In genomic region chr9:109907400-109907799, GRCh38 we compare ENCODE assay signal across 10 cellular contexts.
DNase-seq lines count a peak whose midpoint lies in the region; ATAC-seq and TF ChIP-seq lines count a peak whose summit lies in the region.
"Had no signal": no experiment of that assay in that cellular context is flagged by ENCODE, and none has a peak within 500 bp of the region (broad histone marks: within the 10 kb centered on the region; RNA-seq: fewer than 3 reads in every experiment).

No MANE protein-coding gene starts in this region.

- H3K9me3 Mint-ChIP-seq in endothelial cell (ENCODE audit: unreplicated experiment): no peaks in the 10 kb centered on the region
- H3K9me3 Mint-ChIP-seq: naive thymus-derived CD8-positive, alpha-beta T cell had no signal

- peaks cover 3% of the 10 kb centered on the region for H3K27me3 Mint-ChIP-seq in endothelial cell (ENCODE audit: unreplicated experiment)

- H3K4me2 ChIP-seq in GM23248 (ENCODE audit: unreplicated experiment): no peak overlapping the region

- TF ChIP-seq CTCF in endothelial cell (IDR thresholded peaks at IDR 0.05; ENCODE audit: unreplicated experiment): peak; percentile 12

- peaks cover 49% of the 10 kb centered on the region for H3K4me1 ChIP-seq in GM23248 (ENCODE audit: insufficient read depth)

- no peaks in the 10 kb centered on the region for H3K9me2 ChIP-seq in GM23248 (ENCODE audit: insufficient read depth)

- H3K4me1 Mint-ChIP-seq in endothelial cell (ENCODE audit: unreplicated experiment): peaks cover 15% of the 10 kb centered on the region

- H3K36me3 ChIP-seq in GM23248 (ENCODE audit: low read depth): no peaks in the 10 kb centered on the region

- no peaks in the 10 kb centered on the region for H3K36me3 Mint-ChIP-seq in endothelial cell (ENCODE audit: low read depth, unreplicated experiment)
- H3K36me3 Mint-ChIP-seq: naive thymus-derived CD8-positive, alpha-beta T cell had no signal

- H3K9ac ChIP-seq in GM23248: no peak overlapping the region

- H3K9me3 ChIP-seq in GM23248 (ENCODE audit: low read depth): no peaks in the 10 kb centered on the region

- H4K20me1 ChIP-seq in GM23248 (ENCODE audit: insufficient read depth): no peaks in the 10 kb centered on the region

- H3K27ac ChIP-seq in GM23248: no peak overlapping the region
- H3K27ac ChIP-seq: HL-60 had no signal

- H3K4me3 Mint-ChIP-seq in endothelial cell (ENCODE audit: unreplicated experiment): peak overlapping the region; percentile 59
- H3K4me3 Mint-ChIP-seq: naive thymus-derived CD8-positive, alpha-beta T cell had no signal

- H3F3A ChIP-seq in GM23248 (ENCODE audit: insufficient read depth): peaks cover 46% of the 10 kb centered on the region

- peaks cover 47% of the 10 kb centered on the region for H3K79me2 ChIP-seq in GM23248 (ENCODE audit: insufficient read depth)

- ATAC-seq in GM19328 (IDR thresholded peaks at IDR 0.05; ENCODE audit: unreplicated experiment) (peak; percentile 68), HG03045 (IDR thresholded peaks at IDR 0.05; ENCODE audit: unreplicated experiment) (peak; percentile 68)
- ATAC-seq: naive thymus-derived CD8-positive, alpha-beta T cell had no signal

- in situ Hi-C loops in GM23248 (cut with MboI): loop anchor here (10.0 kb wide), 3 partner anchors 57 to 247 kb away; no protein-coding TSS in a partner anchor

- no peak overlapping the region for H3K27ac Mint-ChIP-seq in endothelial cell (ENCODE audit: unreplicated experiment)

- H3K4me3 ChIP-seq in GM23248: no peak overlapping the region

- DNase-seq in endothelial cell (ENCODE audit: low spot score) (peak; percentile 70), renal cortical epithelial cell (ENCODE audit: low read depth) (peak; percentile 77), NCI-H1930 (lab: John Stamatoyannopoulos, UW) (no peak), GM23248 (no peak)
- DNase-seq in central memory CD4-positive, alpha-beta T cell: no peak
- DNase-seq in stimulated activated CD4-positive, alpha-beta T cell treated with anti-CD3 and anti-CD28 coated beads, Interleukin-2, amount 100 ng/mL, for 24 hours: no peak
- DNase-seq: naive thymus-derived CD8-positive, alpha-beta T cell had no signal

- H2AFZ ChIP-seq in GM23248: no peak overlapping the region

- 97 to 100% methylated on average over 5 of the region's 5 CpGs for WGBS in GM23248 (ENCODE audit: low coverage in 1 of 2, low lambda C conversion rate in 2 of 2, missing lambda C conversion rate in 2 of 2), 2 experiments

- H3K27me3 ChIP-seq in GM23248 (replicated peaks; ENCODE audit: insufficient read depth): no peaks in the 10 kb centered on the region

Comparison
In these comparisons a context has a peak if more than half of its experiments do, and no peak if none do; other contexts are left out.
1. DNase-seq: peak in endothelial cell (single experiment) and renal cortical epithelial cell (single experiment); none in central memory CD4-positive, alpha-beta T cell (single experiment), stimulated activated CD4-positive, alpha-beta T cell treated with anti-CD3 and anti-CD28 coated beads, Interleukin-2, amount 100 ng/mL, for 24 hours (0 of 2), NCI-H1930 (0 of 2) and GM23248 (single experiment).